In the genomic region with DNA sequence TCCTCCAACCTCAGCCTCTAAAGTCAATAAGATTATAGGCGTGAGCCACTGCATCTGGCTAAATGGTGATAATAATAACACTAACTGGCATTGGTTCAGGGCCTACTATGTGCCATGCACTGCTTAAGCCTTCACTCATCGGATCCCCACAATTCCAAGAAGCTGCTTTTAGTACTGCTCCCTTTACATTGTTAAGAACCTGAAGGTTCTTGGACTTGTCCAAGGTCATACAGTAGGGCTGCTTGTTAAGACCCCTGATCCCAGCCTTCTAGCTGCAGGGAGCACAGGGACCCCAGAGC, we compare ENCODE assay signal across 30 cellular contexts. TPM values are rescaled to one million over a fixed set of nuclear protein-coding genes. Genes with fewer than 3 reads are reported as not detected.
DNase-seq lines count a peak whose midpoint lies in the region; ATAC-seq, FAIRE-seq and TF ChIP-seq lines count a peak whose summit lies in the region.
"Had no signal": no experiment of that assay in that cellular context is flagged by ENCODE, and none has a peak within 500 bp of the region (broad histone marks: within the 10 kb centered on the region; RNA-seq: fewer than 3 reads in every experiment).

No MANE protein-coding gene starts in this region.

- no peaks in the 10 kb centered on the region for H3K9me1 ChIP-seq in K562 (ENCODE audit: control insufficient read depth, insufficient read depth, low read length)

- FAIRE-seq in K562 (lab: Jason Lieb, UNC), result no peak
- FAIRE-seq: D721Med, TTC549 had no signal

- no peak for DNase-seq in CD4-positive, alpha-beta T cell
- DNase-seq in K562 (ENCODE audit: extremely low read depth in 1 of 4, low spot score in 3 of 4) (no peak), left lobe of liver (ENCODE audit: low spot score) (no peak), NCI-H2107 treated with DMSO at 0.1 percent for 48 hours (lab: John Stamatoyannopoulos, UW; ENCODE audit: unreplicated experiment) (no peak), NCI-H128 (lab: John Stamatoyannopoulos, UW; ENCODE audit: unreplicated experiment) (no peak)
- DNase-seq in naive thymus-derived CD8-positive, alpha-beta T cell, result no peak
- DNase-seq: activated CD4-positive, alpha-beta memory T cell treated with anti-CD3 and anti-CD28 coated beads for 36 hours; activated CD8-positive, alpha-beta memory T cell treated with anti-CD3 and anti-CD28 coated beads, Interleukin-2, amount 50 U/mL, for 4 hours; activated naive CD8-positive, alpha-beta T cell treated with anti-CD3 and anti-CD28 coated beads, Interleukin-2, amount 10 ng/mL, durations not matched to agents 7 days and 5 days; C1 segment of cervical spinal cord; dermis blood vessel endothelial cell; esophagus squamous epithelium; foreskin melanocyte; hippocampal formation; naive B cell; NCI-H1092 treated with DMSO at 0.1 percent for 48 hours; NCI-H2029 treated with DMSO at 0.1 percent for 48 hours; NCI-H226; NCI-H748 treated with DMSO at 0.1 percent for 48 hours; occipital lobe; stimulated activated CD4-positive, alpha-beta T cell treated with anti-CD3 and anti-CD28 coated beads, Interleukin-1b, Interleukin-23, amount 100 ng/mL, for 48 hours; stimulated activated CD8-positive, alpha-beta memory T cell treated with anti-CD3 and anti-CD28 coated beads, Interleukin-4, amount 100 ng/mL, for 48 hours; stimulated activated naive CD8-positive, alpha-beta T cell treated with anti-CD3 and anti-CD28 coated beads, Interleukin-15, amount 100 ng/mL, for 72 hours; T-helper 1 cell had no signal

- peaks cover 53% of the 10 kb centered on the region in 2 experiments for H3K4me1 ChIP-seq in K562 (replicated peaks in 1 of 2; ENCODE audit: control insufficient read depth in 2 of 2, insufficient read depth in 2 of 2, low read length in 2 of 2)

- 0 out of 4 replicates have a peak overlapping the region, but pooled peaks of 1 of the 2 experiments have one; percentile 85 for H3K9ac ChIP-seq in K562 (ENCODE audit: insufficient read depth in 1 of 2, low read depth in 2 of 2, low read length in 2 of 2)

- no peak overlapping the region for H3K4me2 ChIP-seq in K562 (ENCODE audit: insufficient read depth, low read length)
- H3K4me2 ChIP-seq: smooth muscle cell had no signal

- no peaks in the 10 kb centered on the region for H3K9me3 Mint-ChIP-seq in CD4-positive, alpha-beta T cell
- no peaks in the 10 kb centered on the region for H3K9me3 Mint-ChIP-seq in naive thymus-derived CD8-positive, alpha-beta T cell
- H3K9me3 Mint-ChIP-seq: activated CD4-positive, alpha-beta memory T cell treated with anti-CD3 and anti-CD28 coated beads for 36 hours; activated naive CD8-positive, alpha-beta T cell treated with anti-CD3 and anti-CD28 coated beads, Interleukin-2, amount 10 ng/mL, durations not matched to agents 7 days and 5 days; naive B cell; stimulated activated naive CD8-positive, alpha-beta T cell treated with anti-CD3 and anti-CD28 coated beads, Interleukin-15, amount 100 ng/mL, for 72 hours had no signal

- peaks cover 71% of the 10 kb centered on the region for H3K4me1 Mint-ChIP-seq in CD4-positive, alpha-beta T cell (ENCODE audit: low read depth)
- H3K4me1 Mint-ChIP-seq in naive thymus-derived CD8-positive, alpha-beta T cell, result peaks cover 45 to 96% (median 85%) of the 10 kb centered on the region in 4 donors

- H3K79me2 ChIP-seq in K562 (ENCODE audit: control insufficient read depth, insufficient read depth, low read length), result peaks cover 96% of the 10 kb centered on the region

- no peaks in the 10 kb centered on the region for H3K9me3 ChIP-seq in CD4-positive, alpha-beta T cell (ENCODE audit: control insufficient read depth, low read length)
- H3K9me3 ChIP-seq in K562 (replicated peaks; ENCODE audit: control insufficient read depth, insufficient read depth, low read depth, low read length), result no peaks in the 10 kb centered on the region
- H3K9me3 ChIP-seq: esophagus squamous epithelium, tibial nerve had no signal

- H3K27ac ChIP-seq in 22Rv1 (peak overlapping the region; percentile 52), K562 (ENCODE audit: extremely low read depth, low read depth, low read length) (no peak overlapping the region; the same call in 2 of the 3 replicates)
- no peak overlapping the region for H3K27ac ChIP-seq in CD4-positive, alpha-beta T cell (ENCODE audit: low read depth, low read length)

- no peak for TF ChIP-seq EP300 in K562 (IDR thresholded peaks at IDR 0.05; ENCODE audit: low read length)

- CTCF ChIA-PET in CD4-positive, alpha-beta T cell (lab: Charles Lee), result no interaction called here
- CTCF ChIA-PET in K562 (lab: Yijun Ruan, JAX; ENCODE audit: low intra/inter-chr PET ratio), result no interaction called here

- H3K4me3 Mint-ChIP-seq in CD4-positive, alpha-beta T cell, result no peak overlapping the region
- peak overlapping the region in 1 of 10 donors; percentile 5 for H3K4me3 Mint-ChIP-seq in naive thymus-derived CD8-positive, alpha-beta T cell
- H3K4me3 Mint-ChIP-seq: activated CD4-positive, alpha-beta memory T cell treated with anti-CD3 and anti-CD28 coated beads for 36 hours; activated naive CD8-positive, alpha-beta T cell treated with anti-CD3 and anti-CD28 coated beads, Interleukin-2, amount 10 ng/mL, durations not matched to agents 7 days and 5 days; naive B cell; stimulated activated naive CD8-positive, alpha-beta T cell treated with anti-CD3 and anti-CD28 coated beads, Interleukin-15, amount 100 ng/mL, for 72 hours had no signal

- H4K20me1 ChIP-seq in K562 (replicated peaks; ENCODE audit: control insufficient read depth, insufficient read depth, low read length), result peaks cover 27% of the 10 kb centered on the region; the same call in 1 of the 2 replicates

- no peak for ATAC-seq in CD4-positive, alpha-beta T cell (ENCODE audit: poor library complexity)
- ATAC-seq in K562 (no peak), left lobe of liver (no peak), HG03139 (IDR thresholded peaks at IDR 0.05; ENCODE audit: unreplicated experiment) (no peak)
- no peak for ATAC-seq in naive thymus-derived CD8-positive, alpha-beta T cell
- ATAC-seq: stimulated activated naive CD8-positive, alpha-beta T cell treated with anti-CD3 and anti-CD28 coated beads, Interleukin-15, amount 100 ng/mL, for 72 hours had no signal

- POLR2A ChIA-PET in CD4-positive, alpha-beta T cell (lab: Charles Lee), result no interaction called here
- POLR2A ChIA-PET in K562 (lab: Yijun Ruan, JAX), result interaction anchor here (0.7 kb wide), 1 partner anchor 12 kb away, joined by 3 read pairs; no protein-coding TSS in a partner anchor
- POLR2A ChIA-PET in naive thymus-derived CD8-positive, alpha-beta T cell (lab: Charles Lee), result interaction anchor here (1.1 kb wide), 1 partner anchor 19 kb away, joined by 8 read pairs; no protein-coding TSS in a partner anchor

- peak overlapping the region; percentile 55 for H3K27ac Mint-ChIP-seq in CD4-positive, alpha-beta T cell
- peak overlapping the region in 6 of 10 donors; percentile 25 to 89 (median 71) for H3K27ac Mint-ChIP-seq in naive thymus-derived CD8-positive, alpha-beta T cell
- H3K27ac Mint-ChIP-seq: activated CD4-positive, alpha-beta memory T cell treated with anti-CD3 and anti-CD28 coated beads for 36 hours; activated naive CD8-positive, alpha-beta T cell treated with anti-CD3 and anti-CD28 coated beads, Interleukin-2, amount 10 ng/mL, durations not matched to agents 7 days and 5 days; stimulated activated naive CD8-positive, alpha-beta T cell treated with anti-CD3 and anti-CD28 coated beads, Interleukin-15, amount 100 ng/mL, for 72 hours had no signal

- BruUV-seq in K562 (replicated peaks; lab: Mats Ljungman, UMichigan), result no TSS peak

- 96% methylated on average over 2 of the region's 2 CpGs for WGBS in K562 (ENCODE audit: insufficient coverage, low coverage, missing lambda C conversion rate)

- no peak for TF ChIP-seq RAD21 in K562 (CRISPR knock-in tag; conservative IDR thresholded peaks at IDR 0.05 in 1 of 2, IDR thresholded peaks at IDR 0.05 in 1 of 2)

- peaks cover 16% of the 10 kb centered on the region for H3K36me3 Mint-ChIP-seq in CD4-positive, alpha-beta T cell (ENCODE audit: low read depth)
- H3K36me3 Mint-ChIP-seq in naive thymus-derived CD8-positive, alpha-beta T cell, result peaks cover 0 to 44% (median 0%) of the 10 kb centered on the region in 3 donors
- H3K36me3 Mint-ChIP-seq: naive B cell had no signal

- TF ChIP-seq CTCF in 22Rv1 (IDR thresholded peaks at IDR 0.05) (no peak), K562 (IDR thresholded peaks at IDR 0.05 in 2 of 3, conservative IDR thresholded peaks at IDR 0.05 in 1 of 3; ENCODE audit: insufficient read depth in 2 of 3, low read depth in 1 of 3, low read length in 3 of 3) (no peak)
- no peak for TF ChIP-seq CTCF in CD4-positive, alpha-beta T cell (IDR thresholded peaks at IDR 0.05)

- no peaks in the 10 kb centered on the region for H3K27me3 Mint-ChIP-seq in CD4-positive, alpha-beta T cell
- H3K27me3 Mint-ChIP-seq in naive thymus-derived CD8-positive, alpha-beta T cell, result no peaks in the 10 kb centered on the region
- H3K27me3 Mint-ChIP-seq: activated CD4-positive, alpha-beta memory T cell treated with anti-CD3 and anti-CD28 coated beads for 36 hours; activated naive CD8-positive, alpha-beta T cell treated with anti-CD3 and anti-CD28 coated beads, Interleukin-2, amount 10 ng/mL, durations not matched to agents 7 days and 5 days; naive B cell; stimulated activated naive CD8-positive, alpha-beta T cell treated with anti-CD3 and anti-CD28 coated beads, Interleukin-15, amount 100 ng/mL, for 72 hours had no signal

- in situ Hi-C loops in K562 (cut with MboI), result no loop called here

- no peak overlapping the region for H3K4me3 ChIP-seq in K562
- H3K4me3 ChIP-seq: esophagus squamous epithelium, smooth muscle cell, tibial nerve had no signal

- no peaks in the 10 kb centered on the region for H3K27me3 ChIP-seq in CD4-positive, alpha-beta T cell (ENCODE audit: control insufficient read depth, insufficient read depth, low read length)
- no peaks in the 10 kb centered on the region for H3K27me3 ChIP-seq in K562 (ENCODE audit: control insufficient read depth in 2 of 2, insufficient read depth in 2 of 2, low read length in 2 of 2)
- H3K27me3 ChIP-seq: esophagus squamous epithelium, tibial nerve had no signal

- peaks cover 80% of the 10 kb centered on the region; the same call in 2 of the 3 replicates for H3K36me3 ChIP-seq in K562 (ENCODE audit: control insufficient read depth, insufficient read depth, low read length)
- H3K36me3 ChIP-seq: esophagus squamous epithelium had no signal

- intact Hi-C loops in CD4-positive, alpha-beta T cell (cut with DNase I, micrococcal nuclease), result no loop called here
- intact Hi-C loops in K562 (cut with micrococcal nuclease), result no loop called here

- no peak overlapping the region for H2AFZ ChIP-seq in K562 (ENCODE audit: low read depth, low read length)

- no peak for TF ChIP-seq POLR2A in K562 (conservative IDR thresholded peaks at IDR 0.05)

RNA-seq across cellular contexts. Expression of a gene that starts 6.6 kb away (rescaled TPM):
- 100 to 1,000 TPM; 249 to 264 TPM for total RNA-seq in CD4-positive, alpha-beta T cell
- total RNA-seq in K562 (2011; cell fraction: chromatin; rRNA removed; ENCODE audit: low replicate concordance), result 392 and 1,233 TPM in 2 replicates
- total RNA-seq in K562 (2011; cell fraction: nucleolus; rRNA removed), result 729 and 820 TPM in 2 replicates
- 484 and 520 TPM in 2 replicates for total RNA-seq in K562 (2011; cell fraction: nucleoplasm; rRNA removed)
- total RNA-seq in K562 (2014; rRNA removed), result 69.4 and 80.7 TPM in 2 replicates
- total RNA-seq in K562 (2014; rRNA removed; fragmentation: Illumina TruSeq; extraction: Trizol), result 28.6 and 31.2 TPM in 2 replicates
- 69.5 and 69.7 TPM in 2 replicates for total RNA-seq in K562 (2015; rRNA removed; fragmentation: Illumina TruSeq; extraction: Trizol)
- total RNA-seq in K562 (2021), result 134 and 169 TPM in 2 replicates
- polyA plus RNA-seq in K562 (2011; rRNA removed), result 35.6 and 140 TPM in 2 replicates
- 54.3 and 84.0 TPM in 2 replicates for polyA plus RNA-seq in K562 (2011; cell fraction: cytosol; rRNA removed)
- 590 and 682 TPM in 2 replicates for polyA plus RNA-seq in K562 (2011; cell fraction: nucleus; rRNA removed)
- polyA plus RNA-seq in K562 (2012), result 162 and 169 TPM in 2 replicates
- 98.4 and 117 TPM in 2 replicates for polyA plus RNA-seq in K562 (2014; fragmentation: Illumina TruSeq; extraction: Trizol)
- 1 to 10 TPM; 1.6 to 1.7 TPM for polyA plus RNA-seq in K562 (2014; fragmentation: Nextera tagmentation; extraction: Ambion mirVana)
- 90.3 and 91.1 TPM in 2 replicates for polyA plus RNA-seq in K562 (2014; rRNA removed)
- polyA minus RNA-seq in K562 (2011; rRNA and poly(A)+ RNA removed), result 33.6 and 42.1 TPM in 2 replicates
- 133 and 177 TPM in 2 replicates for polyA minus RNA-seq in K562 (2011; cell fraction: cytosol; rRNA and poly(A)+ RNA removed)
- polyA minus RNA-seq in K562 (2011; cell fraction: nucleus; rRNA and poly(A)+ RNA removed), result 150 and 229 TPM in 2 replicates
- total RNA-seq in naive thymus-derived CD8-positive, alpha-beta T cell, result 10 to 100 TPM; 40.6 to 43.8 TPM
- polyA plus RNA-seq in naive thymus-derived CD8-positive, alpha-beta T cell, result 10 to 100 TPM; 16.3 to 57.0 (median 44.8) TPM
- 220 TPM for total RNA-seq in left lobe of liver
